In the genomic region with DNA sequence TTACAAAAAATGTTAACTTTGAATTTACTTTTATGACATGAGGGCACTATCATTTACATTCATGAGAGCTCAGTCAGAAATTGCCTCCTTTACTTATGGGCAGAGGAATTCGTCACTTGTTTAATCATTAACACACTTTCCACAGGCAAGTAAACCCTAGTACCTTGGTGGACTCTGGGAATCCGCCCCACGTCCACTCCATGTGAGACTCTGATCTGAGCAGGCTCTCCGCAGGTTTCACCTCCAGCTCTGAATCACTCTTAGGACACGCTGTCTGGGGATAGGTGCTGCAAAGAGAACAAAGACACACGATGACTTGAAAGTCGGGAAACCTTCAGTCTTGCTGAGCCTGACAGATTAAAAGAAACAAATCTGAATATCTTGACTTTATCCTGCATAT, we compare ENCODE assay signal across 21 cellular contexts.
DNase-seq lines count a peak whose midpoint lies in the region; ATAC-seq, FAIRE-seq and TF ChIP-seq lines count a peak whose summit lies in the region.
"Had no signal": no experiment of that assay in that cellular context is flagged by ENCODE, and none has a peak within 500 bp of the region (broad histone marks: within the 10 kb centered on the region; RNA-seq: fewer than 3 reads in every experiment).

No MANE protein-coding gene starts in this region.

- CTCF ChIA-PET in Caco-2 (lab: Charles Lee) = interaction anchor here (0.6 to 1.2 kb wide), 4 partner anchors 45 to 308 kb away, joined by 3 read pairs; no protein-coding TSS in a partner anchor

- no peak for ATAC-seq in naive thymus-derived CD8-positive, alpha-beta T cell
- ATAC-seq in HG03565 (IDR thresholded peaks at IDR 0.05; ENCODE audit: unreplicated experiment) (no peak), HG02571 (IDR thresholded peaks at IDR 0.05; ENCODE audit: unreplicated experiment) (no peak)
- ATAC-seq: natural killer cell; stimulated activated memory B cell treated with anti-CD40 and anti-IgM and Interleukin-4, amounts not matched to agents 10 μg/mL and 1 μg/mL and 100 μg/mL, for 72 hours had no signal

- DNase-seq in Caco-2 = peak; percentile 76 to 87
- DNase-seq in HuH-7 (ENCODE audit: low spot score) = peak; percentile 91
- DNase-seq in naive thymus-derived CD8-positive, alpha-beta T cell = no peak
- no peak for DNase-seq in superior temporal gyrus (ENCODE audit: extremely low spot score)
- DNase-seq in GM13976 (ENCODE audit: low spot score) = no peak
- DNase-seq: activated CD4-positive, CD25-positive, alpha-beta regulatory T cell treated with anti-CD3 and anti-CD28 coated beads, Interleukin-2, amount 50 U/mL, for 72 hours; adrenal gland; BE2C; central memory CD4-positive, alpha-beta T cell; left ventricle myocardium inferior; MV-4-11; natural killer cell; NCI-H2029; NCI-H510A; SJCRH30; stimulated activated CD4-positive, alpha-beta T cell treated with anti-CD3 and anti-CD28 coated beads, Interleukin-12 subunit alpha, Interleukin-12 subunit beta, amount 100 ng/mL, for 4 hours had no signal

- POLR2A ChIA-PET in Caco-2 (lab: Charles Lee) = interaction anchor here (1.0 to 1.5 kb wide), 2 partner anchors 8 to 308 kb away, joined by 5 to 9 read pairs; a partner anchor contains a TSS
- POLR2A ChIA-PET in naive thymus-derived CD8-positive, alpha-beta T cell (lab: Charles Lee) = no interaction called here

- intact Hi-C loops in Caco-2 (cut with micrococcal nuclease; ENCODE audit: unreplicated experiment) = loop anchor here (1.0 kb wide), 2 partner anchors 46 to 124 kb away; no protein-coding TSS in a partner anchor

- no peaks in the 10 kb centered on the region for H3K9me3 ChIP-seq in Caco-2
- H3K9me3 ChIP-seq: adrenal gland, BE2C, left ventricle myocardium inferior, SJCRH30, tibial nerve had no signal

- FAIRE-seq in islet of Langerhans (lab: Jason Lieb, UNC) = peak; percentile 9

- H3K36me3 Mint-ChIP-seq in Caco-2 (ENCODE audit: insufficient read depth, unreplicated experiment) = peaks cover 25% of the 10 kb centered on the region
- H3K36me3 Mint-ChIP-seq in naive thymus-derived CD8-positive, alpha-beta T cell = peaks cover 0 to 76% (median 14%) of the 10 kb centered on the region in 3 donors

- H3K27me3 Mint-ChIP-seq in Caco-2 (ENCODE audit: insufficient read depth, unreplicated experiment) = no peaks in the 10 kb centered on the region
- no peaks in the 10 kb centered on the region for H3K27me3 Mint-ChIP-seq in naive thymus-derived CD8-positive, alpha-beta T cell
- H3K27me3 Mint-ChIP-seq: stimulated activated memory B cell treated with anti-CD40 and anti-IgM and Interleukin-4, amounts not matched to agents 10 μg/mL and 1 μg/mL and 100 μg/mL, for 72 hours had no signal

- H3K9me3 Mint-ChIP-seq in Caco-2 (ENCODE audit: unreplicated experiment) = no peaks in the 10 kb centered on the region
- no peaks in the 10 kb centered on the region for H3K9me3 Mint-ChIP-seq in naive thymus-derived CD8-positive, alpha-beta T cell
- H3K9me3 Mint-ChIP-seq: natural killer cell; stimulated activated memory B cell treated with anti-CD40 and anti-IgM and Interleukin-4, amounts not matched to agents 10 μg/mL and 1 μg/mL and 100 μg/mL, for 72 hours had no signal

- H3K36me3 ChIP-seq in Caco-2 (ENCODE audit: control insufficient read depth, insufficient read depth, low read length) = peaks cover 4% of the 10 kb centered on the region
- H3K36me3 ChIP-seq: BE2C had no signal

- BruUV-seq in Caco-2 (replicated peaks; lab: Mats Ljungman, UMichigan) = no TSS peak

- no peak for TF ChIP-seq CTCF in Caco-2 (IDR thresholded peaks at IDR 0.05; ENCODE audit: insufficient read depth in 1 of 2, low read depth in 1 of 2, low read length in 1 of 2, severe bottlenecking in 1 of 2, unreplicated experiment in 1 of 2)
- TF ChIP-seq CTCF in GM13976 (IDR thresholded peaks at IDR 0.05; ENCODE audit: borderline replicate concordance, control extremely low read depth, extremely low read depth, insufficient read depth, missing control alignments) = no peak

- no peak overlapping the region for H3K4me3 ChIP-seq in Caco-2 (ENCODE audit: low read depth, low read length)
- H3K4me3 ChIP-seq: adrenal gland, left ventricle myocardium inferior, SJCRH30, tibial nerve had no signal

- in situ Hi-C loops in GM13976 (cut with MboI; ENCODE audit: low sequenced_read_pairs, unreplicated experiment) = loop anchor here (10.0 kb wide), 1 partner anchor 195 kb away; no protein-coding TSS in a partner anchor

- H3K4me3 Mint-ChIP-seq in Caco-2 (ENCODE audit: unreplicated experiment) = peak overlapping the region; percentile 45
- no peak overlapping the region for H3K4me3 Mint-ChIP-seq in naive thymus-derived CD8-positive, alpha-beta T cell
- H3K4me3 Mint-ChIP-seq: natural killer cell; stimulated activated memory B cell treated with anti-CD40 and anti-IgM and Interleukin-4, amounts not matched to agents 10 μg/mL and 1 μg/mL and 100 μg/mL, for 72 hours had no signal

- peaks cover 22% of the 10 kb centered on the region for H3K4me1 ChIP-seq in Caco-2
- H3K4me1 ChIP-seq: adrenal gland, BE2C, SJCRH30 had no signal

- no peaks in the 10 kb centered on the region for H3K27me3 ChIP-seq in Caco-2 (replicated peaks; ENCODE audit: control insufficient read depth, insufficient read depth, low read length)
- H3K27me3 ChIP-seq: adrenal gland, BE2C, SJCRH30, tibial nerve had no signal

- H3K4me1 Mint-ChIP-seq in Caco-2 (ENCODE audit: low read depth, unreplicated experiment) = no peaks in the 10 kb centered on the region
- H3K4me1 Mint-ChIP-seq in naive thymus-derived CD8-positive, alpha-beta T cell = peaks cover 10 to 29% (median 14%) of the 10 kb centered on the region in 4 donors

- no peak overlapping the region for H3K27ac Mint-ChIP-seq in Caco-2 (ENCODE audit: unreplicated experiment)
- peak overlapping the region in 7 of 10 donors; percentile 5 to 71 (median 32) for H3K27ac Mint-ChIP-seq in naive thymus-derived CD8-positive, alpha-beta T cell

Comparison
In these comparisons a context has a peak if more than half of its experiments do, and no peak if none do; other contexts are left out.
1. DNase-seq: peak in Caco-2 (2 of 2) and HuH-7 (single experiment); none in naive thymus-derived CD8-positive, alpha-beta T cell (0 of 10), superior temporal gyrus (single experiment) and GM13976 (single experiment).